Comparison of ENCODE assay signal across 20 cellular contexts in genomic region chr10:2891073-2891769, GRCh38.
DNase-seq lines count a peak whose midpoint lies in the region; ATAC-seq and TF ChIP-seq lines count a peak whose summit lies in the region.
"Had no signal": no experiment of that assay in that cellular context is flagged by ENCODE, and none has a peak within 500 bp of the region (broad histone marks: within the 10 kb centered on the region; RNA-seq: fewer than 3 reads in every experiment).

No MANE protein-coding gene starts in this region.

- H3K9me2 ChIP-seq in Loucy (replicated peaks; ENCODE audit: low read depth, low read length), result no peaks in the 10 kb centered on the region
- H3K9me2 ChIP-seq in hepatocyte (replicated peaks; ENCODE audit: insufficient read depth), result no peaks in the 10 kb centered on the region
- no peaks in the 10 kb centered on the region for H3K9me2 ChIP-seq in GM23338 (ENCODE audit: insufficient read depth)

- no peaks in the 10 kb centered on the region for H3K79me2 ChIP-seq in Loucy (ENCODE audit: insufficient read depth, low read length)
- H3K79me2 ChIP-seq in hepatocyte, result no peaks in the 10 kb centered on the region
- H3K79me2 ChIP-seq in GM23338 (replicated peaks; ENCODE audit: insufficient read depth), result no peaks in the 10 kb centered on the region

- H3K36me3 ChIP-seq in HEK293 (ENCODE audit: control insufficient read depth in 2 of 2, insufficient read depth in 1 of 2, low read length in 2 of 2) (no peaks in the 10 kb centered on the region), Loucy (ENCODE audit: insufficient read depth, low read length) (no peaks in the 10 kb centered on the region), hepatocyte (replicated peaks; ENCODE audit: insufficient read depth, low read depth) (no peaks in the 10 kb centered on the region), GM23338 (ENCODE audit: insufficient read depth) (no peaks in the 10 kb centered on the region)

- H3K4me2 ChIP-seq in Loucy (ENCODE audit: low read depth, low read length, poor library complexity, severe bottlenecking) (peak overlapping the region; percentile 50), hepatocyte (peak overlapping the region; percentile 50), GM23338 (no peak overlapping the region)

- H3K27ac ChIP-seq in HEK293 (ENCODE audit: extremely low read depth, low read depth, low read length) (peak overlapping the region; percentile 32), hepatocyte (peak overlapping the region; percentile 46), GM23338 (ENCODE audit: low read depth) (no peak overlapping the region)

- no peaks in the 10 kb centered on the region for H3K9me3 Mint-ChIP-seq in GM23338

- ATAC-seq in GM23338 (no peak), GM19455 (IDR thresholded peaks at IDR 0.05; ENCODE audit: unreplicated experiment) (no peak)
- ATAC-seq: HepG2 had no signal

- H3K27ac Mint-ChIP-seq in GM23338, result no peak overlapping the region

- H4K20me1 ChIP-seq in Loucy (ENCODE audit: insufficient read depth, low read length, poor library complexity, severe bottlenecking), result no peaks in the 10 kb centered on the region
- H4K20me1 ChIP-seq in hepatocyte (ENCODE audit: insufficient read depth, poor library complexity, severe bottlenecking), result no peaks in the 10 kb centered on the region
- H4K20me1 ChIP-seq in GM23338 (replicated peaks; ENCODE audit: insufficient read depth), result no peaks in the 10 kb centered on the region

- no peaks in the 10 kb centered on the region for H3K27me3 Mint-ChIP-seq in GM23338 (ENCODE audit: insufficient read depth, low read depth, poor library complexity)

- H3K27me3 ChIP-seq in Loucy (ENCODE audit: insufficient read depth, low read length, poor library complexity, severe bottlenecking) (no peaks in the 10 kb centered on the region), hepatocyte (peaks cover 4% of the 10 kb centered on the region), GM23338 (ENCODE audit: insufficient read depth) (no peaks in the 10 kb centered on the region)

- POLR2A ChIA-PET in HEK293 (lab: Yijun Ruan, JAX), result interaction anchor here (1.2 kb wide), 1 partner anchor 10 kb away, joined by 3 read pairs; no protein-coding TSS in a partner anchor

- no peak for TF ChIP-seq CTCF in HEK293 (tag by site-specific recombination; IDR thresholded peaks at IDR 0.05)
- no peak for TF ChIP-seq CTCF in Loucy (conservative IDR thresholded peaks at IDR 0.05; ENCODE audit: low read length)
- no peak for TF ChIP-seq CTCF in hepatocyte (IDR thresholded peaks at IDR 0.05; ENCODE audit: poor library complexity)
- no peak for TF ChIP-seq CTCF in GM23338 (conservative IDR thresholded peaks at IDR 0.05; ENCODE audit: low read depth in 2 of 2)

- no peak overlapping the region for H3K4me3 ChIP-seq in HEK293 (ENCODE audit: low read depth, low read length)
- no peak overlapping the region for H3K4me3 ChIP-seq in Loucy (ENCODE audit: low read length, poor library complexity, severe bottlenecking)
- no peak overlapping the region for H3K4me3 ChIP-seq in hepatocyte
- H3K4me3 ChIP-seq in GM23338, result no peak overlapping the region

- no peak overlapping the region for H3K4me3 Mint-ChIP-seq in GM23338
- H3K4me3 Mint-ChIP-seq: CD14-positive monocyte had no signal

- CTCF ChIA-PET in HEK293 (lab: Yijun Ruan, JAX), result no interaction called here

- H3F3A ChIP-seq in Loucy (ENCODE audit: low read depth) (no peaks in the 10 kb centered on the region), GM23338 (replicated peaks; ENCODE audit: low read depth) (no peaks in the 10 kb centered on the region)

- H3K4me1 ChIP-seq in HEK293 (ENCODE audit: control insufficient read depth, insufficient read depth, low read length) (peaks cover 11% of the 10 kb centered on the region), Loucy (ENCODE audit: insufficient read depth, low read length, poor library complexity, severe bottlenecking) (peaks cover 47% of the 10 kb centered on the region), hepatocyte (ENCODE audit: insufficient read depth) (peaks cover 4% of the 10 kb centered on the region), GM23338 (ENCODE audit: insufficient read depth) (no peaks in the 10 kb centered on the region)

- no peak for DNase-seq in hepatocyte (ENCODE audit: low spot score)
- DNase-seq in retina, result peak; percentile 71
- DNase-seq in GM23338 (ENCODE audit: low spot score), result no peak
- DNase-seq in OCI-M2 (lab: John Stamatoyannopoulos, UW; ENCODE audit: unreplicated experiment), result no peak
- DNase-seq: ACHN, COR-L47, DMS153, Kasumi-1, MM.1S, NCI-H1694 treated with DMSO at 0.1 percent for 48 hours, NCI-H2107, NCI-H510A treated with DMSO at 0.1 percent for 48 hours, NCI-H774, OCI-M1, SHP77 had no signal

- no peaks in the 10 kb centered on the region for H3K9me3 ChIP-seq in HEK293 (ENCODE audit: control insufficient read depth, insufficient read depth, low read depth, low read length)
- no peaks in the 10 kb centered on the region for H3K9me3 ChIP-seq in Loucy (ENCODE audit: insufficient read depth, low read depth, low read length)
- no peaks in the 10 kb centered on the region for H3K9me3 ChIP-seq in hepatocyte (ENCODE audit: low read depth)

- H3K4me1 Mint-ChIP-seq in GM23338, result peaks cover 7% of the 10 kb centered on the region

- peak overlapping the region; percentile 36 for H3K9ac ChIP-seq in Loucy (ENCODE audit: low read depth, low read length, poor library complexity, severe bottlenecking)

- WGBS in hepatocyte (ENCODE audit: low lambda C conversion rate, missing lambda C conversion rate), result 54% methylated on average over 14 of the region's 14 CpGs

- H2AFZ ChIP-seq in Loucy (ENCODE audit: low read length) (peak overlapping the region; percentile 11), hepatocyte (no peak overlapping the region), GM23338 (no peak overlapping the region)

- H3K36me3 Mint-ChIP-seq in GM23338 (ENCODE audit: low read depth), result no peaks in the 10 kb centered on the region
- H3K36me3 Mint-ChIP-seq: CD14-positive monocyte had no signal

TF ChIP-seq in HEK293, 187 proteins besides CTCF, POLR2A, EP300 and RAD21 (continues in another document):
- TF ChIP-seq PBX3 (CRISPR knock-in tag; IDR thresholded peaks at IDR 0.05) (no peak), ZFP3 (tag by site-specific recombination; IDR thresholded peaks at IDR 0.05; ENCODE audit: low read depth) (no peak), ZNF501 (tag by site-specific recombination; IDR thresholded peaks at IDR 0.05) (no peak), ELK4 (IDR thresholded peaks at IDR 0.05; ENCODE audit: borderline replicate concordance, low read depth, low read length) (no peak), ZNF707 (tag by site-specific recombination; IDR thresholded peaks at IDR 0.05) (no peak), ZNF660 (tag by site-specific recombination; IDR thresholded peaks at IDR 0.05) (no peak)

TF ChIP-seq in GM23338, 12 proteins besides CTCF, POLR2A, EP300 and RAD21 (continues in another document):
- TF ChIP-seq ZNF114 (CRISPR knock-in tag; IDR thresholded peaks at IDR 0.05) (no peak), ZNF331 (CRISPR knock-in tag; IDR thresholded peaks at IDR 0.05; ENCODE audit: low read depth) (no peak), POLR2AphosphoS5 (IDR thresholded peaks at IDR 0.05; ENCODE audit: low read depth) (no peak), CREB1 (CRISPR knock-in tag; IDR thresholded peaks at IDR 0.05; ENCODE audit: low read depth) (no peak), NANOG (IDR thresholded peaks at IDR 0.05; ENCODE audit: borderline replicate concordance) (no peak), REST (IDR thresholded peaks at IDR 0.05; ENCODE audit: unreplicated experiment) (no peak)
